Comparison of ENCODE assay signal across 25 cellular contexts in genomic region chr9:4716163-4716562, GRCh38. TPM values are rescaled to one million over a fixed set of nuclear protein-coding genes. Genes with fewer than 3 reads are reported as not detected.
DNase-seq lines count a peak whose midpoint lies in the region; ATAC-seq, FAIRE-seq and TF ChIP-seq lines count a peak whose summit lies in the region.
"Had no signal": no experiment of that assay in that cellular context is flagged by ENCODE, and none has a peak within 500 bp of the region (broad histone marks: within the 10 kb centered on the region; RNA-seq: fewer than 3 reads in every experiment).

No MANE protein-coding gene starts in this region.

- H3K14ac ChIP-seq in IMR-90 (replicated peaks; ENCODE audit: low read depth, low read length) = no peak overlapping the region

- no peak overlapping the region for H4K8ac ChIP-seq in IMR-90 (ENCODE audit: low read depth in 2 of 2, low read length in 2 of 2)

- POLR2A ChIA-PET in A549 (lab: Yijun Ruan, JAX) (no interaction called here), IMR-90 (lab: Charles Lee; ENCODE audit: unreplicated experiment) (no interaction called here), activated B cell treated with CpG ODN at 0.5 μM for 24 hours (lab: Charles Lee) (no interaction called here)

- TF ChIP-seq CTCF in A549 (IDR thresholded peaks at IDR 0.05) (no peak), IMR-90 (conservative IDR thresholded peaks at IDR 0.05; ENCODE audit: low read depth, low read length) (no peak), activated B cell treated with CpG ODN at 0.5 μM for 24 hours (IDR thresholded peaks at IDR 0.05) (no peak), thyroid gland (IDR thresholded peaks at IDR 0.05) (no peak), upper lobe of right lung (IDR thresholded peaks at IDR 0.05) (no peak)

- H3K27me3 Mint-ChIP-seq in activated B cell treated with CpG ODN at 0.5 μM for 24 hours = no peaks in the 10 kb centered on the region
- H3K27me3 Mint-ChIP-seq: CD4-positive, alpha-beta memory T cell had no signal

- no peak overlapping the region for H2AK5ac ChIP-seq in IMR-90 (ENCODE audit: low read depth, low read length)

- no peak overlapping the region for H4K91ac ChIP-seq in IMR-90 (ENCODE audit: insufficient read depth, low read depth, low read length)

- H3K4me1 Mint-ChIP-seq in activated B cell treated with CpG ODN at 0.5 μM for 24 hours = peaks cover 4% of the 10 kb centered on the region
- H3K4me1 Mint-ChIP-seq: CD14-positive monocyte; CD4-positive, alpha-beta memory T cell; GM23338; H9 had no signal

- H3K79me1 ChIP-seq in IMR-90 (ENCODE audit: low read depth in 1 of 2, low read length in 2 of 2) = no peaks in the 10 kb centered on the region; a peak in 2 of 4 replicates

- H3K27ac ChIP-seq in A549 (no peak overlapping the region), IMR-90 (ENCODE audit: insufficient read depth, low read length) (no peak overlapping the region), thyroid gland (no peak overlapping the region), upper lobe of right lung (no peak overlapping the region)
- H3K27ac ChIP-seq: 22Rv1; BLaER1 treated with 17β-estradiol and CSF1 and Interleukin-3, amounts not matched to agents 10 nM and 100 nM had no signal

- no peak for TF ChIP-seq POLR2A in A549 (IDR thresholded peaks at IDR 0.05; ENCODE audit: low read length)
- TF ChIP-seq POLR2A in IMR-90 (IDR thresholded peaks at IDR 0.05; ENCODE audit: low read depth, low read length) = no peak
- no peak for TF ChIP-seq POLR2A in thyroid gland (IDR thresholded peaks at IDR 0.05)
- TF ChIP-seq POLR2A in GM12891 (IDR thresholded peaks at IDR 0.05; ENCODE audit: low read depth, low read length) = no peak

- H3K4me3 Mint-ChIP-seq in activated B cell treated with CpG ODN at 0.5 μM for 24 hours = no peak overlapping the region
- H3K4me3 Mint-ChIP-seq: CD14-positive monocyte; CD4-positive, alpha-beta memory T cell; GM23338; H9 had no signal

- H2BK20ac ChIP-seq in IMR-90 (ENCODE audit: low read depth, low read length) = no peak overlapping the region

- H2BK15ac ChIP-seq in IMR-90 (ENCODE audit: low read depth, low read length) = no peak overlapping the region

- no peaks in the 10 kb centered on the region for H3K9me3 ChIP-seq in A549
- no peaks in the 10 kb centered on the region for H3K9me3 ChIP-seq in IMR-90 (ENCODE audit: control insufficient read depth, insufficient read depth, low read length)
- H3K9me3 ChIP-seq in thyroid gland = no peaks in the 10 kb centered on the region
- no peaks in the 10 kb centered on the region for H3K9me3 ChIP-seq in upper lobe of right lung
- H3K9me3 ChIP-seq: BE2C, Caco-2 had no signal

- H3K9ac ChIP-seq in IMR-90 (ENCODE audit: low read depth, low read length) = no peak overlapping the region
- H3K9ac ChIP-seq: BLaER1 treated with 17β-estradiol and CSF1 and Interleukin-3, amounts not matched to agents 10 nM and 100 nM had no signal

- H4K5ac ChIP-seq in IMR-90 (ENCODE audit: low read depth, low read length) = no peak overlapping the region

- no peaks in the 10 kb centered on the region; the same call in 1 of the 2 replicates for H3K9me1 ChIP-seq in IMR-90 (ENCODE audit: insufficient read depth, low read length)

- H3K27ac Mint-ChIP-seq in activated B cell treated with CpG ODN at 0.5 μM for 24 hours = peak overlapping the region; percentile 4
- H3K27ac Mint-ChIP-seq: GM23338 had no signal

- ATAC-seq in A549 (no peak), IMR-90 (ENCODE audit: low read depth) (no peak), activated B cell treated with CpG ODN at 0.5 μM for 24 hours (ENCODE audit: low read depth) (no peak), upper lobe of right lung (no peak)
- ATAC-seq: GM23338, HCT116 had no signal

- H2BK120ac ChIP-seq in IMR-90 (ENCODE audit: low read depth, low read length) = no peak overlapping the region

- H4K20me1 ChIP-seq in IMR-90 (ENCODE audit: insufficient read depth, low read length) = no peaks in the 10 kb centered on the region; the same call in 1 of the 2 replicates

- in situ Hi-C loops in IMR-90 (cut with MboI; ENCODE audit: low sequenced_read_pairs) = no loop called here

- H3K4me1 ChIP-seq in A549 (no peaks in the 10 kb centered on the region), IMR-90 (ENCODE audit: control insufficient read depth, insufficient read depth, low read length) (no peaks in the 10 kb centered on the region), thyroid gland (no peaks in the 10 kb centered on the region), upper lobe of right lung (no peaks in the 10 kb centered on the region)
- H3K4me1 ChIP-seq: BE2C, Caco-2 had no signal

- H2AK9ac ChIP-seq in IMR-90 (replicated peaks; ENCODE audit: low read depth, low read length, poor library complexity) = no peak overlapping the region

- intact Hi-C loops in IMR-90 (cut with micrococcal nuclease) = no loop called here
- intact Hi-C loops in activated B cell treated with CpG ODN at 0.5 μM for 24 hours (cut with micrococcal nuclease) = no loop called here
- intact Hi-C loops in thyroid gland (cut with DNase I) = no loop called here
- intact Hi-C loops in upper lobe of right lung (cut with DNase I) = no loop called here

- H3K27me3 ChIP-seq in IMR-90 (ENCODE audit: control insufficient read depth, insufficient read depth, low read length) = no peaks in the 10 kb centered on the region
- H3K27me3 ChIP-seq in thyroid gland = no peaks in the 10 kb centered on the region
- no peaks in the 10 kb centered on the region for H3K27me3 ChIP-seq in upper lobe of right lung
- H3K27me3 ChIP-seq: BE2C; BLaER1 treated with 17β-estradiol and CSF1 and Interleukin-3, amounts not matched to agents 10 nM and 100 nM had no signal

- CTCF ChIA-PET in A549 (lab: Yijun Ruan, JAX) = interaction anchor here (1.0 to 2.8 kb wide), 6 partner anchors 9 to 53 kb away, joined by 3 to 7 read pairs (median 3); no protein-coding TSS in a partner anchor
- CTCF ChIA-PET in IMR-90 (lab: Yijun Ruan, JAX) = no interaction called here
- CTCF ChIA-PET in activated B cell treated with CpG ODN at 0.5 μM for 24 hours (lab: Charles Lee) = no interaction called here

- H3K4me3 ChIP-seq in A549 = no peak overlapping the region
- no peak overlapping the region for H3K4me3 ChIP-seq in IMR-90 (ENCODE audit: insufficient read depth, low read depth, low read length)
- H3K4me3 ChIP-seq in thyroid gland (replicated peaks in 1 of 3) = no peak overlapping the region
- H3K4me3 ChIP-seq in upper lobe of right lung = no peak overlapping the region
- H3K4me3 ChIP-seq: BLaER1 treated with 17β-estradiol and CSF1 and Interleukin-3, amounts not matched to agents 10 nM and 100 nM; GM23338 had no signal

- peaks cover 75% of the 10 kb centered on the region for H3K36me3 Mint-ChIP-seq in activated B cell treated with CpG ODN at 0.5 μM for 24 hours (ENCODE audit: low read depth)

- H3K36me3 ChIP-seq in IMR-90 (ENCODE audit: control insufficient read depth, insufficient read depth, low read length) (peaks cover 27% of the 10 kb centered on the region), thyroid gland (peaks cover 25 to 32% of the 10 kb centered on the region in 2 donors), upper lobe of right lung (peaks cover 81% of the 10 kb centered on the region)

- H3K4me2 ChIP-seq in A549 (no peak overlapping the region), IMR-90 (ENCODE audit: low read depth, low read length) (no peak overlapping the region)
- H3K4me2 ChIP-seq: BLaER1 treated with 17β-estradiol and CSF1 and Interleukin-3, amounts not matched to agents 10 nM and 100 nM; GM23338 had no signal

- 86% methylated on average over 1 of the region's 1 CpG for WGBS in A549 (ENCODE audit: missing lambda C conversion rate)
- no CpG with 5 or more reads among the region's 1 CpG for WGBS in IMR-90 (ENCODE audit: extremely low coverage in 2 of 2, insufficient read length in 1 of 2), 2 experiments
- 92 to 97% methylated on average over 1 of the region's 1 CpG for WGBS in thyroid gland, 2 donors

- H2AFZ ChIP-seq in IMR-90 (replicated peaks; ENCODE audit: low read length, poor library complexity) = no peak overlapping the region
- H2AFZ ChIP-seq: GM23338 had no signal

- H3K56ac ChIP-seq in IMR-90 (ENCODE audit: extremely low read depth, insufficient read depth, low read length) = no peak overlapping the region

- peaks cover 4% of the 10 kb centered on the region for H3K9me3 Mint-ChIP-seq in activated B cell treated with CpG ODN at 0.5 μM for 24 hours
- H3K9me3 Mint-ChIP-seq: CD14-positive monocyte; CD4-positive, alpha-beta memory T cell had no signal

- no peak overlapping the region for H2BK5ac ChIP-seq in IMR-90 (ENCODE audit: low read depth, low read length, poor library complexity, severe bottlenecking)

- no peak for TF ChIP-seq EP300 in A549 (IDR thresholded peaks at IDR 0.05)

- TF ChIP-seq RAD21 in A549 (conservative IDR thresholded peaks at IDR 0.05 in 1 of 2, IDR thresholded peaks at IDR 0.05 in 1 of 2) = no peak
- TF ChIP-seq RAD21 in IMR-90 (IDR thresholded peaks at IDR 0.05; ENCODE audit: low read length) = no peak

- no peak overlapping the region for H3K23ac ChIP-seq in IMR-90 (ENCODE audit: low read depth, low read length)

- DNase-seq in NCI-H1417 (lab: John Stamatoyannopoulos, UW) = peak in 2 of 3 experiments; percentile 20 to 72
- DNase-seq in NCI-H1417 treated with DMSO at 0.1 percent for 48 hours (lab: John Stamatoyannopoulos, UW) = no peak
- DNase-seq in A549 (ENCODE audit: low read depth in 1 of 2, low spot score in 1 of 2) = no peak
- no peak for DNase-seq in IMR-90
- DNase-seq in activated B cell treated with CpG ODN at 0.5 μM for 24 hours = no peak
- no peak for DNase-seq in thyroid gland
- no peak for DNase-seq in upper lobe of right lung
- no peak for DNase-seq in GM12891 (ENCODE audit: insufficient read length, low spot score)
- DNase-seq: ACHN; AML-193; BE2C; Caco-2; CD4-positive, alpha-beta memory T cell; DMS153; DND-41; H9 had no signal

- BruUV-seq in IMR-90 (replicated peaks; lab: Mats Ljungman, UMichigan) = no TSS peak

- H3K18ac ChIP-seq in IMR-90 (ENCODE audit: low read depth, low read length) = no peak overlapping the region

- dilution Hi-C loops in IMR-90 (cut with HindIII; ENCODE audit: low sequenced_read_pairs, unreplicated experiment) = no loop called here

- no peak for FAIRE-seq in A549 (lab: Jason Lieb, UNC)
- FAIRE-seq in GM12891 (lab: Jason Lieb, UNC) = no peak
- FAIRE-seq: A204.1, G401.6, GM19239 had no signal

- no peak overlapping the region for H3K4ac ChIP-seq in IMR-90 (ENCODE audit: low read depth, low read length)

RNA-seq across cellular contexts. Expression of gene AK3, which starts 24.8 kb away (rescaled TPM):
- polyA plus RNA-seq in A549 (2011; rRNA removed) (70.4 and 83.0 TPM in 2 replicates), A549 (2017; fragmentation: RNase III; extraction: RNeasy Plus Mini Kit Qiagen cat#74134 plus additional on column Dnase treatment) (42.6 to 51.0 TPM (median 49.0 TPM) in 3 replicates), IMR-90 (2012; rRNA removed) (20.2 and 26.2 TPM in 2 replicates)
- polyA plus RNA-seq in A549 (2012; cell fraction: cytosol; rRNA removed) = 14.9 and 21.0 TPM in 2 replicates
- polyA plus RNA-seq in A549 (2012; cell fraction: nucleus; rRNA removed) = 6.3 and 8.9 TPM in 2 replicates
- 22.6 and 31.3 TPM in 2 replicates for polyA minus RNA-seq in A549 (2011; rRNA and poly(A)+ RNA removed)
- total RNA-seq in IMR-90 (2012; rRNA removed) (24.7 and 33.3 TPM in 2 replicates), activated B cell treated with CpG ODN at 0.5 μM for 24 hours (14.5 and 16.9 TPM in 2 replicates), thyroid gland (100 to 1,000 TPM in 1 of 4 donors, 10 to 100 TPM in 3; 90.1 to 101 (median 92.7) TPM), upper lobe of right lung (44.2 TPM)
- polyA plus RNA-seq in IMR-90 (2012; cell fraction: cytosol; rRNA removed) = 4.7 and 9.4 TPM in 2 replicates
- 3.7 and 17.3 TPM in 2 replicates for polyA plus RNA-seq in IMR-90 (2012; cell fraction: nucleus; rRNA removed; ENCODE audit: low replicate concordance)
- polyA plus RNA-seq in GM12891 (2012; ENCODE audit: low read depth, missing spikeins) = 32.2 TPM

RNA-seq across cellular contexts. Expression of gene CDC37L1, which starts 36.8 kb away (rescaled TPM):
- polyA plus RNA-seq in A549 (2011; rRNA removed) (10.4 and 16.2 TPM in 2 replicates), A549 (2017; fragmentation: RNase III; extraction: RNeasy Plus Mini Kit Qiagen cat#74134 plus additional on column Dnase treatment) (9.5 to 10.5 TPM (median 9.7 TPM) in 3 replicates), IMR-90 (2012; rRNA removed) (6.5 and 7.3 TPM in 2 replicates)
- 4.5 and 5.5 TPM in 2 replicates for polyA plus RNA-seq in A549 (2012; cell fraction: cytosol; rRNA removed)
- polyA plus RNA-seq in A549 (2012; cell fraction: nucleus; rRNA removed) = 2.2 and 3.2 TPM in 2 replicates
- 3.8 and 5.1 TPM in 2 replicates for polyA minus RNA-seq in A549 (2011; rRNA and poly(A)+ RNA removed)
- total RNA-seq in IMR-90 (2012; rRNA removed) (6.6 and 12.8 TPM in 2 replicates), activated B cell treated with CpG ODN at 0.5 μM for 24 hours (12.3 and 14.7 TPM in 2 replicates), thyroid gland (10 to 100 TPM; 33.8 to 44.6 (median 37.3) TPM), upper lobe of right lung (23.6 TPM)
- polyA plus RNA-seq in IMR-90 (2012; cell fraction: cytosol; rRNA removed) = 4.3 and 7.5 TPM in 2 replicates
- 2.7 and 4.3 TPM in 2 replicates for polyA plus RNA-seq in IMR-90 (2012; cell fraction: nucleus; rRNA removed; ENCODE audit: low replicate concordance)
- 5.6 TPM for polyA plus RNA-seq in GM12891 (2012; ENCODE audit: low read depth, missing spikeins)

RNA-seq across cellular contexts. Expression of gene SPATA6L, which starts 49.9 kb away (rescaled TPM):
- polyA plus RNA-seq in A549 (2011; rRNA removed) (5.9 and 6.6 TPM in 2 replicates), A549 (2017; fragmentation: RNase III; extraction: RNeasy Plus Mini Kit Qiagen cat#74134 plus additional on column Dnase treatment) (0.99 to 1.6 TPM (median 1.2 TPM) in 3 replicates), IMR-90 (2012; rRNA removed) (0.60 and 0.84 TPM in 2 replicates)
- polyA plus RNA-seq in A549 (2012; cell fraction: cytosol; rRNA removed) = 1.8 and 2.6 TPM in 2 replicates
- polyA plus RNA-seq in A549 (2012; cell fraction: nucleus; rRNA removed) = 1.9 and 2.1 TPM in 2 replicates
- 10.5 and 12.8 TPM in 2 replicates for polyA minus RNA-seq in A549 (2011; rRNA and poly(A)+ RNA removed)
- total RNA-seq in IMR-90 (2012; rRNA removed) (0.18 and 0.28 TPM in 2 replicates), activated B cell treated with CpG ODN at 0.5 μM for 24 hours (0.53 TPM in 1 of 2 replicates, not detected in the other), thyroid gland (10 to 100 TPM; 14.3 to 21.0 (median 16.9) TPM), upper lobe of right lung (12.6 TPM)
- polyA plus RNA-seq in IMR-90 (2012; cell fraction: cytosol; rRNA removed) = 0.04 TPM in 1 of 2 replicates, not detected in the other
- 0.47 and 1.4 TPM in 2 replicates for polyA plus RNA-seq in IMR-90 (2012; cell fraction: nucleus; rRNA removed; ENCODE audit: low replicate concordance)
- 0.90 TPM for polyA plus RNA-seq in GM12891 (2012; ENCODE audit: low read depth, missing spikeins)
- total RNA-seq: H4 had no signal
- polyA plus RNA-seq: CD14-positive monocyte; CD4-positive, alpha-beta memory T cell had no signal

RNA-seq across cellular contexts. Expression of gene PLPP6, which starts 54.1 kb away (rescaled TPM):
- polyA plus RNA-seq in A549 (2011; rRNA removed) = 13.2 and 13.5 TPM in 2 replicates
- polyA plus RNA-seq in A549 (2012; cell fraction: cytosol; rRNA removed) = 6.0 and 7.8 TPM in 2 replicates
- 7.2 and 7.9 TPM in 2 replicates for polyA plus RNA-seq in A549 (2012; cell fraction: nucleus; rRNA removed)
- polyA plus RNA-seq in A549 (2017; fragmentation: RNase III; extraction: RNeasy Plus Mini Kit Qiagen cat#74134 plus additional on column Dnase treatment) = 8.8 to 11.2 TPM (median 11.2 TPM) in 3 replicates
- polyA minus RNA-seq in A549 (2011; rRNA and poly(A)+ RNA removed) = 11.2 and 12.0 TPM in 2 replicates
- 3.3 and 3.4 TPM in 2 replicates for total RNA-seq in IMR-90 (2012; rRNA removed)
- 5.3 and 5.9 TPM in 2 replicates for polyA plus RNA-seq in IMR-90 (2012; rRNA removed)
- 3.1 and 4.9 TPM in 2 replicates for polyA plus RNA-seq in IMR-90 (2012; cell fraction: cytosol; rRNA removed)
- polyA plus RNA-seq in IMR-90 (2012; cell fraction: nucleus; rRNA removed; ENCODE audit: low replicate concordance) = 2.8 and 4.1 TPM in 2 replicates
- total RNA-seq in activated B cell treated with CpG ODN at 0.5 μM for 24 hours = 8.5 and 10.2 TPM in 2 replicates
- 10 to 100 TPM in 3 of 4 donors, 1 to 10 TPM in 1; 7.5 to 12.4 (median 11.2) TPM for total RNA-seq in thyroid gland
- 5.5 TPM for total RNA-seq in upper lobe of right lung
- polyA plus RNA-seq in GM12891 (2012; ENCODE audit: low read depth, missing spikeins) = 4.3 TPM

Comparison
In these comparisons a context has a peak if more than half of its experiments do, and no peak if none do; other contexts are left out.
1. DNase-seq: peak in NCI-H1417 (2 of 3); none in NCI-H1417 treated with DMSO at 0.1 percent for 48 hours (single experiment), A549 (0 of 2), IMR-90 (single experiment), activated B cell treated with CpG ODN at 0.5 μM for 24 hours (single experiment), thyroid gland (0 of 2), upper lobe of right lung (single experiment) and GM12891 (single experiment).